18 cellular contexts compared by ENCODE assay signal in the genomic region with DNA sequence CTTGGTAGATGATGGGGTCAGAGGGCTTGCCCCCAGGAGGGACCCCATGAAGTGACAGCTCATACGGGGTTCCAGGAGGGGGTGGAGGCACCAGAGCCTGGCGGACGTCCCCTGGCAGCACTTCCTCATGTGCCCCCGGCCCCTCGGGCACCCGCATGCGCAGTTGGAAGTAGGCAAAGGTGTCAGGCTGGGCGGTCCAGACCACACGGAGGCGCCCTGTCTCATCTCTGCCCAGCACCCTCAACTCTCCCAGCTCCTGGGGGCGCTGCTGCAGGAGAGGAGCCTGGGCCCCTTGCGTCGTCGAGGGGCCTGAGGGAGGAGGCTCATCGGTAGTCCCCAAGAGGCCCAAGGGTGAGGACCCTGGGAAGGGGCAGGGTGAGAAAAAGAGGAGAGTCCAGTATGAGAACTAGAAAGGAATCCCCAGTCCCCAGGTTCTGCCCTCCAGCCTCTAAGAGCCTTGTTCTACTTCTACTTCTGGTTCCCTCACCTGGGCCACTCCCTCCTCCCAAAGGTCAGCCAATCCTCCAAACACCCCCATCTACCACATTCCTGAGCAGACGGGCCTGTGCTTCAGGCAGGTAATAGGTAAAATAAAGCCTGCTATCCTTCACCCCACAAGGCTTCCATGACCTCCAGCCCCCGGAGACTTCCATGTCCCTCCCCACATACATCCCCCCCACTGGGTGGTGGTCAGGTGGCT. TPM values are rescaled to one million over a fixed set of nuclear protein-coding genes. Genes with fewer than 3 reads are reported as not detected.
DNase-seq lines count a peak whose midpoint lies in the region; ATAC-seq and TF ChIP-seq lines count a peak whose summit lies in the region.
"Had no signal": no experiment of that assay in that cellular context is flagged by ENCODE, and none has a peak within 500 bp of the region (broad histone marks: within the 10 kb centered on the region; RNA-seq: fewer than 3 reads in every experiment).

No MANE protein-coding gene starts in this region.

- peaks cover 22 to 33% of the 10 kb centered on the region in 2 donors for H3K27me3 Mint-ChIP-seq in T-cell
- peaks cover 17% of the 10 kb centered on the region for H3K27me3 Mint-ChIP-seq in activated naive CD4-positive, alpha-beta T cell treated with anti-CD3 and anti-CD28 coated beads for 36 hours (ENCODE audit: low read depth)

- no peak overlapping the region for H3K9ac ChIP-seq in SK-N-SH

- peaks cover 3 to 5% (median 4%) of the 10 kb centered on the region in 3 donors for H3K4me1 Mint-ChIP-seq in T-cell
- peaks cover 8% of the 10 kb centered on the region for H3K4me1 Mint-ChIP-seq in activated naive CD4-positive, alpha-beta T cell treated with anti-CD3 and anti-CD28 coated beads for 36 hours (ENCODE audit: low read depth)

- H4K20me1 ChIP-seq in SK-N-SH (ENCODE audit: insufficient read depth): no peaks in the 10 kb centered on the region

- intact Hi-C loops in activated naive CD4-positive, alpha-beta T cell treated with anti-CD3 and anti-CD28 coated beads for 36 hours (cut with micrococcal nuclease): no loop called here

- ATAC-seq in SK-N-SH treated with all-trans-retinoic acid at 6 μM for 48 hours: no peak
- no peak for ATAC-seq in T-cell (replicated peaks in 1 of 4)
- no peak for ATAC-seq in HG03439 (IDR thresholded peaks at IDR 0.05; ENCODE audit: unreplicated experiment)
- ATAC-seq: foreskin keratinocyte, mucosa of descending colon had no signal

- no peaks in the 10 kb centered on the region for H3K36me3 Mint-ChIP-seq in T-cell
- no peaks in the 10 kb centered on the region for H3K36me3 Mint-ChIP-seq in activated naive CD4-positive, alpha-beta T cell treated with anti-CD3 and anti-CD28 coated beads for 36 hours (ENCODE audit: low read depth)
- H3K36me3 Mint-ChIP-seq: activated naive CD4-positive, alpha-beta T cell treated with anti-CD3 and anti-CD28 coated beads, Interleukin-2, amount 50 U/mL, for 24 hours; CD4-positive, alpha-beta memory T cell had no signal

- H3K27ac ChIP-seq in SK-N-SH (ENCODE audit: low read depth in 2 of 2, low read length in 1 of 2) (no peak overlapping the region), muscle layer of duodenum (ENCODE audit: low read length) (peak overlapping the region; percentile 1), tibial nerve (peak overlapping the region; percentile 13 to 89 (median 80))
- H3K27ac ChIP-seq: foreskin keratinocyte, SJSA1 had no signal

- H3K27ac Mint-ChIP-seq in T-cell: peak overlapping the region in 1 of 2 donors; percentile 14
- no peak overlapping the region for H3K27ac Mint-ChIP-seq in activated naive CD4-positive, alpha-beta T cell treated with anti-CD3 and anti-CD28 coated beads for 36 hours
- H3K27ac Mint-ChIP-seq: activated naive CD4-positive, alpha-beta T cell treated with anti-CD3 and anti-CD28 coated beads, Interleukin-2, amount 50 U/mL, for 24 hours; endodermal cell had no signal

- H3K4me3 Mint-ChIP-seq in T-cell: peak overlapping the region in 2 of 3 donors; percentile 9 to 31
- no peak overlapping the region for H3K4me3 Mint-ChIP-seq in activated naive CD4-positive, alpha-beta T cell treated with anti-CD3 and anti-CD28 coated beads for 36 hours
- H3K4me3 Mint-ChIP-seq: activated naive CD4-positive, alpha-beta T cell treated with anti-CD3 and anti-CD28 coated beads, Interleukin-2, amount 50 U/mL, for 24 hours; endodermal cell had no signal

- H3F3A ChIP-seq in SK-N-SH (replicated peaks; ENCODE audit: insufficient read depth): no peaks in the 10 kb centered on the region

- 0 out of 2 replicates have a peak overlapping the region, but pooled peaks have one; percentile 21 for H3K4me2 ChIP-seq in SK-N-SH

- H3K9me3 Mint-ChIP-seq in T-cell: no peaks in the 10 kb centered on the region
- no peaks in the 10 kb centered on the region for H3K9me3 Mint-ChIP-seq in activated naive CD4-positive, alpha-beta T cell treated with anti-CD3 and anti-CD28 coated beads for 36 hours
- H3K9me3 Mint-ChIP-seq: activated naive CD4-positive, alpha-beta T cell treated with anti-CD3 and anti-CD28 coated beads, Interleukin-2, amount 50 U/mL, for 24 hours; endodermal cell had no signal

- CTCF ChIA-PET in SK-N-SH (lab: Yijun Ruan, JAX) (interaction anchor here (0.6 to 1.3 kb wide), 4 partner anchors 10 to 1065 kb away, joined by 3 to 4 read pairs (median 3); no protein-coding TSS in a partner anchor), T-cell (lab: Charles Lee) (no interaction called here)
- CTCF ChIA-PET in activated naive CD4-positive, alpha-beta T cell treated with anti-CD3 and anti-CD28 coated beads for 36 hours (lab: Charles Lee): interaction anchor here (0.7 kb wide), 1 partner anchor 112 kb away, joined by 3 read pairs; no protein-coding TSS in a partner anchor

- H3K4me1 ChIP-seq in SK-N-SH (ENCODE audit: control insufficient read depth in 1 of 2, insufficient read depth in 2 of 2, low read depth in 1 of 2, low read length in 1 of 2) (peaks cover 0 to 15% of the 10 kb centered on the region in 2 experiments; a peak in 2 of 4 replicates), muscle layer of duodenum (ENCODE audit: control insufficient read depth in 1 of 2, insufficient read depth in 2 of 2, low read length in 2 of 2) (peaks cover 0 to 16% of the 10 kb centered on the region in 2 donors), tibial nerve (peaks cover 0 to 67% (median 25%) of the 10 kb centered on the region in 4 donors)

- H3K36me3 ChIP-seq in SK-N-SH (replicated peaks in 1 of 2; ENCODE audit: control insufficient read depth in 1 of 2, insufficient read depth in 2 of 2, low read length in 1 of 2) (no peaks in the 10 kb centered on the region), muscle layer of duodenum (ENCODE audit: control insufficient read depth in 1 of 2, insufficient read depth in 2 of 2, low read length in 2 of 2) (peaks cover 0 to 8% of the 10 kb centered on the region in 2 donors), tibial nerve (peaks cover 0 to 22% (median 0%) of the 10 kb centered on the region in 3 donors)
- H3K36me3 ChIP-seq: SJSA1 had no signal

- no peak overlapping the region for H2AFZ ChIP-seq in SK-N-SH (ENCODE audit: low read depth)

- DNase-seq in SK-N-SH: peak; percentile 63
- DNase-seq in T-cell: no peak
- no peak for DNase-seq in tibial nerve (ENCODE audit: low spot score in 2 of 2)
- DNase-seq in activated naive CD4-positive, alpha-beta T cell treated with anti-CD3 and anti-CD28 coated beads for 36 hours: no peak
- DNase-seq in SHP77 treated with DMSO at 0.1 percent for 48 hours (lab: John Stamatoyannopoulos, UW): no peak
- DNase-seq: 8988T; CD4-positive, alpha-beta memory T cell; endodermal cell; foreskin keratinocyte; NCI-H2081 treated with DMSO at 0.1 percent for 48 hours had no signal

- H3K9me3 ChIP-seq in SK-N-SH (no peaks in the 10 kb centered on the region), muscle layer of duodenum (ENCODE audit: control insufficient read depth in 1 of 2, low read length in 2 of 2) (no peaks in the 10 kb centered on the region), tibial nerve (no peaks in the 10 kb centered on the region)
- H3K9me3 ChIP-seq: mucosa of descending colon had no signal

- TF ChIP-seq POLR2A in tibial nerve (IDR thresholded peaks at IDR 0.05): no peak

- no peaks in the 10 kb centered on the region for H3K79me2 ChIP-seq in SK-N-SH (ENCODE audit: insufficient read depth)

- no peak for TF ChIP-seq RAD21 in SK-N-SH (IDR thresholded peaks at IDR 0.05; ENCODE audit: low read length)

- POLR2A ChIA-PET in SK-N-SH (lab: Yijun Ruan, JAX): no interaction called here
- POLR2A ChIA-PET in T-cell (lab: Charles Lee): no interaction called here

- H3K4me3 ChIP-seq in SK-N-SH (ENCODE audit: low read depth in 2 of 2, low read length in 1 of 2) (no peak overlapping the region), muscle layer of duodenum (ENCODE audit: low read depth in 1 of 2, low read length in 2 of 2) (no peak overlapping the region), tibial nerve (no peak overlapping the region)
- H3K4me3 ChIP-seq: mucosa of descending colon, SJSA1 had no signal

- WGBS in SK-N-SH (ENCODE audit: low lambda C conversion rate): 26% methylated on average over 11 of the region's 17 CpGs
- 83 to 84% methylated on average over 17 of the region's 17 CpGs for WGBS in tibial nerve, 2 donors

- TF ChIP-seq CTCF in SK-N-SH (IDR thresholded peaks at IDR 0.05) (no peak), tibial nerve (IDR thresholded peaks at IDR 0.05) (no peak)

- H3K27me3 ChIP-seq in SK-N-SH (ENCODE audit: insufficient read depth) (peaks cover 44% of the 10 kb centered on the region), muscle layer of duodenum (ENCODE audit: low read depth, low read length) (no peaks in the 10 kb centered on the region), tibial nerve (peaks cover 0 to 13% of the 10 kb centered on the region in 2 donors)

- TF ChIP-seq EP300 in SK-N-SH (IDR thresholded peaks at IDR 0.05; ENCODE audit: borderline replicate concordance in 1 of 2, low read depth in 1 of 2, low read length in 1 of 2) (no peak), tibial nerve (IDR thresholded peaks at IDR 0.05) (no peak)

- H3K9me2 ChIP-seq in SK-N-SH: no peaks in the 10 kb centered on the region

RNA-seq across cellular contexts. Expression of gene TNXB, which starts 23.2 kb away (rescaled TPM):
- polyA plus RNA-seq in SK-N-SH (2012; rRNA removed): 0.48 and 0.55 TPM in 2 replicates
- polyA plus RNA-seq in SK-N-SH (2012; cell fraction: cytosol; rRNA removed): 0.07 and 0.13 TPM in 2 replicates
- 1.5 and 1.7 TPM in 2 replicates for polyA plus RNA-seq in SK-N-SH (2012; cell fraction: nucleus; rRNA removed)
- total RNA-seq in T-cell (10 to 100 TPM in 4 of 5 donors, 1 to 10 TPM in 1; 8.0 to 20.9 (median 15.4) TPM), tibial nerve (100 to 1,000 TPM; 231 to 547 (median 297) TPM)
- 1 to 10 TPM; 2.9 to 4.8 TPM for total RNA-seq in activated naive CD4-positive, alpha-beta T cell treated with anti-CD3 and anti-CD28 coated beads for 36 hours
- total RNA-seq: G401 had no signal

RNA-seq across cellular contexts. Expression of gene ATF6B, which starts 42.1 kb away (rescaled TPM):
- polyA plus RNA-seq in SK-N-SH (2012; rRNA removed): 61.3 and 73.0 TPM in 2 replicates
- 24.6 and 34.3 TPM in 2 replicates for polyA plus RNA-seq in SK-N-SH (2012; cell fraction: cytosol; rRNA removed)
- 148 and 162 TPM in 2 replicates for polyA plus RNA-seq in SK-N-SH (2012; cell fraction: nucleus; rRNA removed)
- total RNA-seq in T-cell (100 to 1,000 TPM; 106 to 151 (median 145) TPM), tibial nerve (100 to 1,000 TPM in 3 of 4 donors, 10 to 100 TPM in 1; 74.3 to 121 (median 102) TPM)
- 10 to 100 TPM; 68.2 to 69.4 TPM for total RNA-seq in activated naive CD4-positive, alpha-beta T cell treated with anti-CD3 and anti-CD28 coated beads for 36 hours

RNA-seq across cellular contexts. Expression of gene FKBPL, which starts 44.2 kb away (rescaled TPM):
- polyA plus RNA-seq in SK-N-SH (2012; rRNA removed): 2.7 and 3.5 TPM in 2 replicates
- 2.4 and 2.6 TPM in 2 replicates for polyA plus RNA-seq in SK-N-SH (2012; cell fraction: cytosol; rRNA removed)
- polyA plus RNA-seq in SK-N-SH (2012; cell fraction: nucleus; rRNA removed): 2.9 and 3.3 TPM in 2 replicates
- total RNA-seq in T-cell: 1 to 10 TPM in 4 of 5 donors, under 1 TPM in 1; 0.83 to 3.7 (median 1.5) TPM
- total RNA-seq in tibial nerve: 1 to 10 TPM; 1.3 to 5.4 (median 3.0) TPM
- 1 to 10 TPM; 6.0 to 6.2 TPM for total RNA-seq in activated naive CD4-positive, alpha-beta T cell treated with anti-CD3 and anti-CD28 coated beads for 36 hours

RNA-seq across cellular contexts. Expression of gene CYP21A2, which starts 47.7 kb away (rescaled TPM):
- 0.03 TPM in 1 of 2 replicates, not detected in the other for polyA plus RNA-seq in SK-N-SH (2012; rRNA removed)
- polyA plus RNA-seq in SK-N-SH (2012; cell fraction: cytosol; rRNA removed): not detected in 2 replicates
- polyA plus RNA-seq in SK-N-SH (2012; cell fraction: nucleus; rRNA removed): 0.15 and 0.18 TPM in 2 replicates
- total RNA-seq in T-cell (1 to 10 TPM in 3 of 5 donors, under 1 TPM in 2; 0.43 to 2.2 (median 1.6) TPM), tibial nerve (10 to 100 TPM in 1 of 4 donors, 1 to 10 TPM in 3; 1.0 to 15.3 (median 3.9) TPM)
- under 1 TPM in 1 of 2 experiments, not detected in 1; 0.19 TPM for total RNA-seq in activated naive CD4-positive, alpha-beta T cell treated with anti-CD3 and anti-CD28 coated beads for 36 hours
- total RNA-seq: foreskin keratinocyte, G401, LHCN-M2, SJSA1 had no signal
- polyA plus RNA-seq: CD4-positive, alpha-beta memory T cell had no signal

Comparison
In these comparisons a context has a peak if more than half of its experiments do, and no peak if none do; other contexts are left out.
1. H3K27ac ChIP-seq: peak in muscle layer of duodenum (single experiment) and tibial nerve (4 of 4); none in SK-N-SH (0 of 2).
2. RNA of gene TNXB, which starts 23.2 kb away (total RNA-seq): 231 to 547 TPM in tibial nerve; 8.0 to 20.9 TPM in T-cell and 2.9 to 4.8 TPM in activated naive CD4-positive, alpha-beta T cell treated with anti-CD3 and anti-CD28 coated beads for 36 hours; every median in the first group is over 10 times any median in the second.
3. CTCF ChIA-PET loops: an anchor here in SK-N-SH (0.6 to 1.3 kb wide) and activated naive CD4-positive, alpha-beta T cell treated with anti-CD3 and anti-CD28 coated beads for 36 hours (0.7 kb wide); none called in T-cell.